In genomic region chr11:15208570-15209222, GRCh38 we compare ENCODE assay signal across 1 cellular context.
TF ChIP-seq lines count a peak whose summit lies in the region.

No MANE protein-coding gene starts in this region.

TF ChIP-seq in HepG2, 621 proteins besides CTCF, POLR2A, EP300 and RAD21 (continued from another document):
- TF ChIP-seq HOXA5 (CRISPR knock-in tag; IDR thresholded peaks at IDR 0.05) (0 out of 2 replicates have a peak, but pooled peaks have one; percentile 24), XRCC5 (optimal IDR thresholded peaks at IDR 0.05; ENCODE audit: low read length) (peak; percentile 50), SPEN (CRISPR knock-in tag; IDR thresholded peaks at IDR 0.05; ENCODE audit: low read depth) (0 out of 2 replicates have a peak, but pooled peaks have one; percentile 19), NFKB2 (CRISPR knock-in tag; IDR thresholded peaks at IDR 0.05; ENCODE audit: borderline replicate concordance) (peak; percentile 29; the same call in 1 of the 2 replicates), SALL1 (CRISPR knock-in tag; IDR thresholded peaks at IDR 0.05) (peak; percentile 30; the same call in 1 of the 2 replicates), KDM4B (CRISPR knock-in tag; IDR thresholded peaks at IDR 0.05) (0 out of 2 replicates have a peak, but pooled peaks have one; percentile 35), SMC3 (IDR thresholded peaks at IDR 0.05; ENCODE audit: low read length) (peak; percentile 54), CERS6 (CRISPR knock-in tag; IDR thresholded peaks at IDR 0.05) (no peak), FOSL1 (CRISPR knock-in tag; IDR thresholded peaks at IDR 0.05; ENCODE audit: borderline replicate concordance) (no peak), ZNF225 (CRISPR knock-in tag; IDR thresholded peaks at IDR 0.05) (peak; percentile 40; the same call in 1 of the 2 replicates), HINFP (CRISPR knock-in tag; IDR thresholded peaks at IDR 0.05; ENCODE audit: low read depth) (no peak), ATF3 (CRISPR knock-in tag; IDR thresholded peaks at IDR 0.05) (no peak), ZNF660 (CRISPR knock-in tag; IDR thresholded peaks at IDR 0.05; ENCODE audit: borderline replicate concordance, low read depth) (no peak), ZNF816 (CRISPR knock-in tag; IDR thresholded peaks at IDR 0.05; ENCODE audit: borderline replicate concordance) (no peak), FUBP1 (CRISPR knock-in tag; IDR thresholded peaks at IDR 0.05; ENCODE audit: borderline replicate concordance) (no peak), EEA1 (CRISPR knock-in tag; IDR thresholded peaks at IDR 0.05; ENCODE audit: borderline replicate concordance) (no peak), ZNF768 (CRISPR knock-in tag; IDR thresholded peaks at IDR 0.05) (0 out of 2 replicates have a peak, but pooled peaks have one; percentile 13), HMG20B (CRISPR knock-in tag; conservative IDR thresholded peaks at IDR 0.05) (no peak), ZNF367 (CRISPR knock-in tag; IDR thresholded peaks at IDR 0.05; ENCODE audit: borderline replicate concordance) (no peak), ZKSCAN1 (IDR thresholded peaks at IDR 0.05; ENCODE audit: low read length) (no peak)
TF ChIP-seq in HepG2: peak in this region for 17.
